In the genomic region with DNA sequence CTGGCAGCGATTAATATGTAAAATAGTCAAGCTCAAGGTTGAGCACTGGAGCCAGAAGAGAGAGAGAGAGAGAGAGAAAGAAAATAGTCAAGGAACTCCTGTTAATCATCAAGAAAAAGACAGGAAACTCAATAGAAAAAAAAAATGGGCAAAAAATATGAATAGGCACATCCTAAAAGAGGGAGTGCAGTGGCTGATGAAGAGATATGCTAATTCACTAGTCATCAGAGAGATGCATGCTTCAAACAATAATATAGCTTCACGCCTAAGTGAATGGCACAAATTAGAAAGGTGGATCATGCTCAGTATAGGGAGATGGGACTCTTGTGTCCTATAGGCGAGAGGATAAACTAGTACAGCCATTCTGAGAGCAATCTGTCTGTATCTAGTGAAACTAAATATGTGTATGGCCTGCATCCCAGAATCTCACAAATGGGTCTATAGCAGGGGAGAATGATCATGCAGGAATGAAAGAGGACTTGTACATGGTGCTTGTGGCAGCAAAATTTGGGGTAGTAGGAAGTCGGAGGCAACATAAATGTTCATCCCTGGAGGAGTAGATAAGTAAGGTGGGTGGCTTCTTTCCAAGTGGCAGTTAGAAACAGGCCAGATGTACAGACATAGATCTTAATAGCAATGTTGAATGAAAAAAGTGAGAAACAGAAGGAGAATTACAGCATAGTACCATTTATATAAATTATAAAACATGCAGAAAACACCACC, we compare ENCODE assay signal across 1 cellular context.
TF ChIP-seq lines count a peak whose summit lies in the region.

No MANE protein-coding gene starts in this region.

TF ChIP-seq in K562, 482 proteins besides CTCF, POLR2A, EP300 and RAD21 (continued from another document and continues in another):
- TF ChIP-seq, protein P1, sequence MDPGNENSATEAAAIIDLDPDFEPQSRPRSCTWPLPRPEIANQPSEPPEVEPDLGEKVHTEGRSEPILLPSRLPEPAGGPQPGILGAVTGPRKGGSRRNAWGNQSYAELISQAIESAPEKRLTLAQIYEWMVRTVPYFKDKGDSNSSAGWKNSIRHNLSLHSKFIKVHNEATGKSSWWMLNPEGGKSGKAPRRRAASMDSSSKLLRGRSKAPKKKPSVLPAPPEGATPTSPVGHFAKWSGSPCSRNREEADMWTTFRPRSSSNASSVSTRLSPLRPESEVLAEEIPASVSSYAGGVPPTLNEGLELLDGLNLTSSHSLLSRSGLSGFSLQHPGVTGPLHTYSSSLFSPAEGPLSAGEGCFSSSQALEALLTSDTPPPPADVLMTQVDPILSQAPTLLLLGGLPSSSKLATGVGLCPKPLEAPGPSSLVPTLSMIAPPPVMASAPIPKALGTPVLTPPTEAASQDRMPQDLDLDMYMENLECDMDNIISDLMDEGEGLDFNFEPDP (CRISPR knock-in tag; IDR thresholded peaks at IDR 0.05) = no peak
- TF ChIP-seq, protein P2, sequence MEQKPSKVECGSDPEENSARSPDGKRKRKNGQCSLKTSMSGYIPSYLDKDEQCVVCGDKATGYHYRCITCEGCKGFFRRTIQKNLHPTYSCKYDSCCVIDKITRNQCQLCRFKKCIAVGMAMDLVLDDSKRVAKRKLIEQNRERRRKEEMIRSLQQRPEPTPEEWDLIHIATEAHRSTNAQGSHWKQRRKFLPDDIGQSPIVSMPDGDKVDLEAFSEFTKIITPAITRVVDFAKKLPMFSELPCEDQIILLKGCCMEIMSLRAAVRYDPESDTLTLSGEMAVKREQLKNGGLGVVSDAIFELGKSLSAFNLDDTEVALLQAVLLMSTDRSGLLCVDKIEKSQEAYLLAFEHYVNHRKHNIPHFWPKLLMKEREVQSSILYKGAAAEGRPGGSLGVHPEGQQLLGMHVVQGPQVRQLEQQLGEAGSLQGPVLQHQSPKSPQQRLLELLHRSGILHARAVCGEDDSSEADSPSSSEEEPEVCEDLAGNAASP (IDR thresholded peaks at IDR 0.05) = no peak
- TF ChIP-seq CCNT2 (IDR thresholded peaks at IDR 0.05; ENCODE audit: borderline replicate concordance, extremely low read depth, insufficient read length, low read depth, low read length) = no peak
- TF ChIP-seq, protein P3, sequence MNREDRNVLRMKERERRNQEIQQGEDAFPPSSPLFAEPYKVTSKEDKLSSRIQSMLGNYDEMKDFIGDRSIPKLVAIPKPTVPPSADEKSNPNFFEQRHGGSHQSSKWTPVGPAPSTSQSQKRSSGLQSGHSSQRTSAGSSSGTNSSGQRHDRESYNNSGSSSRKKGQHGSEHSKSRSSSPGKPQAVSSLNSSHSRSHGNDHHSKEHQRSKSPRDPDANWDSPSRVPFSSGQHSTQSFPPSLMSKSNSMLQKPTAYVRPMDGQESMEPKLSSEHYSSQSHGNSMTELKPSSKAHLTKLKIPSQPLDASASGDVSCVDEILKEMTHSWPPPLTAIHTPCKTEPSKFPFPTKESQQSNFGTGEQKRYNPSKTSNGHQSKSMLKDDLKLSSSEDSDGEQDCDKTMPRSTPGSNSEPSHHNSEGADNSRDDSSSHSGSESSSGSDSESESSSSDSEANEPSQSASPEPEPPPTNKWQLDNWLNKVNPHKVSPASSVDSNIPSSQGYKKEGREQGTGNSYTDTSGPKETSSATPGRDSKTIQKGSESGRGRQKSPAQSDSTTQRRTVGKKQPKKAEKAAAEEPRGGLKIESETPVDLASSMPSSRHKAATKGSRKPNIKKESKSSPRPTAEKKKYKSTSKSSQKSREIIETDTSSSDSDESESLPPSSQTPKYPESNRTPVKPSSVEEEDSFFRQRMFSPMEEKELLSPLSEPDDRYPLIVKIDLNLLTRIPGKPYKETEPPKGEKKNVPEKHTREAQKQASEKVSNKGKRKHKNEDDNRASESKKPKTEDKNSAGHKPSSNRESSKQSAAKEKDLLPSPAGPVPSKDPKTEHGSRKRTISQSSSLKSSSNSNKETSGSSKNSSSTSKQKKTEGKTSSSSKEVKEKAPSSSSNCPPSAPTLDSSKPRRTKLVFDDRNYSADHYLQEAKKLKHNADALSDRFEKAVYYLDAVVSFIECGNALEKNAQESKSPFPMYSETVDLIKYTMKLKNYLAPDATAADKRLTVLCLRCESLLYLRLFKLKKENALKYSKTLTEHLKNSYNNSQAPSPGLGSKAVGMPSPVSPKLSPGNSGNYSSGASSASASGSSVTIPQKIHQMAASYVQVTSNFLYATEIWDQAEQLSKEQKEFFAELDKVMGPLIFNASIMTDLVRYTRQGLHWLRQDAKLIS (CRISPR knock-in tag; IDR thresholded peaks at IDR 0.05) = no peak
- TF ChIP-seq, protein P4, sequence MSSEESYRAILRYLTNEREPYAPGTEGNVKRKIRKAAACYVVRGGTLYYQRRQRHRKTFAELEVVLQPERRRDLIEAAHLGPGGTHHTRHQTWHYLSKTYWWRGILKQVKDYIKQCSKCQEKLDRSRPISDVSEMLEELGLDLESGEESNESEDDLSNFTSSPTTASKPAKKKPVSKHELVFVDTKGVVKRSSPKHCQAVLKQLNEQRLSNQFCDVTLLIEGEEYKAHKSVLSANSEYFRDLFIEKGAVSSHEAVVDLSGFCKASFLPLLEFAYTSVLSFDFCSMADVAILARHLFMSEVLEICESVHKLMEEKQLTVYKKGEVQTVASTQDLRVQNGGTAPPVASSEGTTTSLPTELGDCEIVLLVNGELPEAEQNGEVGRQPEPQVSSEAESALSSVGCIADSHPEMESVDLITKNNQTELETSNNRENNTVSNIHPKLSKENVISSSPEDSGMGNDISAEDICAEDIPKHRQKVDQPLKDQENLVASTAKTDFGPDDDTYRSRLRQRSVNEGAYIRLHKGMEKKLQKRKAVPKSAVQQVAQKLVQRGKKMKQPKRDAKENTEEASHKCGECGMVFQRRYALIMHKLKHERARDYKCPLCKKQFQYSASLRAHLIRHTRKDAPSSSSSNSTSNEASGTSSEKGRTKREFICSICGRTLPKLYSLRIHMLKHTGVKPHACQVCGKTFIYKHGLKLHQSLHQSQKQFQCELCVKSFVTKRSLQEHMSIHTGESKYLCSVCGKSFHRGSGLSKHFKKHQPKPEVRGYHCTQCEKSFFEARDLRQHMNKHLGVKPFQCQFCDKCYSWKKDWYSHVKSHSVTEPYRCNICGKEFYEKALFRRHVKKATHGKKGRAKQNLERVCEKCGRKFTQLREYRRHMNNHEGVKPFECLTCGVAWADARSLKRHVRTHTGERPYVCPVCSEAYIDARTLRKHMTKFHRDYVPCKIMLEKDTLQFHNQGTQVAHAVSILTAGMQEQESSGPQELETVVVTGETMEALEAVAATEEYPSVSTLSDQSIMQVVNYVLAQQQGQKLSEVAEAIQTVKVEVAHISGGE (CRISPR knock-in tag; IDR thresholded peaks at IDR 0.05) = no peak
- no peak for TF ChIP-seq ZNF696 (CRISPR knock-in tag; conservative IDR thresholded peaks at IDR 0.05)
- TF ChIP-seq, protein P5, sequence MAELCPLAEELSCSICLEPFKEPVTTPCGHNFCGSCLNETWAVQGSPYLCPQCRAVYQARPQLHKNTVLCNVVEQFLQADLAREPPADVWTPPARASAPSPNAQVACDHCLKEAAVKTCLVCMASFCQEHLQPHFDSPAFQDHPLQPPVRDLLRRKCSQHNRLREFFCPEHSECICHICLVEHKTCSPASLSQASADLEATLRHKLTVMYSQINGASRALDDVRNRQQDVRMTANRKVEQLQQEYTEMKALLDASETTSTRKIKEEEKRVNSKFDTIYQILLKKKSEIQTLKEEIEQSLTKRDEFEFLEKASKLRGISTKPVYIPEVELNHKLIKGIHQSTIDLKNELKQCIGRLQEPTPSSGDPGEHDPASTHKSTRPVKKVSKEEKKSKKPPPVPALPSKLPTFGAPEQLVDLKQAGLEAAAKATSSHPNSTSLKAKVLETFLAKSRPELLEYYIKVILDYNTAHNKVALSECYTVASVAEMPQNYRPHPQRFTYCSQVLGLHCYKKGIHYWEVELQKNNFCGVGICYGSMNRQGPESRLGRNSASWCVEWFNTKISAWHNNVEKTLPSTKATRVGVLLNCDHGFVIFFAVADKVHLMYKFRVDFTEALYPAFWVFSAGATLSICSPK (IDR thresholded peaks at IDR 0.05; ENCODE audit: borderline replicate concordance) = no peak
- TF ChIP-seq BHLHE40 (IDR thresholded peaks at IDR 0.05; ENCODE audit: low read length) = no peak
- TF ChIP-seq, protein P6, sequence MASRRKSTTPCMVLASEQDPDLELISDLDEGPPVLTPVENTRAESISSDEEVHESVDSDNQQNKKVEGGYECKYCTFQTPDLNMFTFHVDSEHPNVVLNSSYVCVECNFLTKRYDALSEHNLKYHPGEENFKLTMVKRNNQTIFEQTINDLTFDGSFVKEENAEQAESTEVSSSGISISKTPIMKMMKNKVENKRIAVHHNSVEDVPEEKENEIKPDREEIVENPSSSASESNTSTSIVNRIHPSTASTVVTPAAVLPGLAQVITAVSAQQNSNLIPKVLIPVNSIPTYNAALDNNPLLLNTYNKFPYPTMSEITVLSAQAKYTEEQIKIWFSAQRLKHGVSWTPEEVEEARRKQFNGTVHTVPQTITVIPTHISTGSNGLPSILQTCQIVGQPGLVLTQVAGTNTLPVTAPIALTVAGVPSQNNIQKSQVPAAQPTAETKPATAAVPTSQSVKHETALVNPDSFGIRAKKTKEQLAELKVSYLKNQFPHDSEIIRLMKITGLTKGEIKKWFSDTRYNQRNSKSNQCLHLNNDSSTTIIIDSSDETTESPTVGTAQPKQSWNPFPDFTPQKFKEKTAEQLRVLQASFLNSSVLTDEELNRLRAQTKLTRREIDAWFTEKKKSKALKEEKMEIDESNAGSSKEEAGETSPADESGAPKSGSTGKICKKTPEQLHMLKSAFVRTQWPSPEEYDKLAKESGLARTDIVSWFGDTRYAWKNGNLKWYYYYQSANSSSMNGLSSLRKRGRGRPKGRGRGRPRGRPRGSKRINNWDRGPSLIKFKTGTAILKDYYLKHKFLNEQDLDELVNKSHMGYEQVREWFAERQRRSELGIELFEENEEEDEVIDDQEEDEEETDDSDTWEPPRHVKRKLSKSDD (conservative IDR thresholded peaks at IDR 0.05; ENCODE audit: low read length) = no peak
- TF ChIP-seq ZNF124 (CRISPR knock-in tag; IDR thresholded peaks at IDR 0.05) = no peak
- TF ChIP-seq DMBX1 (CRISPR knock-in tag; IDR thresholded peaks at IDR 0.05; ENCODE audit: borderline replicate concordance) = no peak
- TF ChIP-seq, protein P7, sequence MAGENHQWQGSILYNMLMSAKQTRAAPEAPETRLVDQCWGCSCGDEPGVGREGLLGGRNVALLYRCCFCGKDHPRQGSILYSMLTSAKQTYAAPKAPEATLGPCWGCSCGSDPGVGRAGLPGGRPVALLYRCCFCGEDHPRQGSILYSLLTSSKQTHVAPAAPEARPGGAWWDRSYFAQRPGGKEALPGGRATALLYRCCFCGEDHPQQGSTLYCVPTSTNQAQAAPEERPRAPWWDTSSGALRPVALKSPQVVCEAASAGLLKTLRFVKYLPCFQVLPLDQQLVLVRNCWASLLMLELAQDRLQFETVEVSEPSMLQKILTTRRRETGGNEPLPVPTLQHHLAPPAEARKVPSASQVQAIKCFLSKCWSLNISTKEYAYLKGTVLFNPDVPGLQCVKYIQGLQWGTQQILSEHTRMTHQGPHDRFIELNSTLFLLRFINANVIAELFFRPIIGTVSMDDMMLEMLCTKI (IDR thresholded peaks at IDR 0.05; ENCODE audit: partially characterized antibody) = no peak
- TF ChIP-seq PHF21A (IDR thresholded peaks at IDR 0.05; ENCODE audit: borderline replicate concordance, low read depth) = no peak
- TF ChIP-seq ARNT (IDR thresholded peaks at IDR 0.05) = peak; percentile 23 to 70; a peak in 3 of 4 replicates
- TF ChIP-seq ZNF79 (CRISPR knock-in tag; IDR thresholded peaks at IDR 0.05; ENCODE audit: low read depth) = 0 out of 2 replicates have a peak, but pooled peaks have one; percentile 55
- TF ChIP-seq, protein P8, sequence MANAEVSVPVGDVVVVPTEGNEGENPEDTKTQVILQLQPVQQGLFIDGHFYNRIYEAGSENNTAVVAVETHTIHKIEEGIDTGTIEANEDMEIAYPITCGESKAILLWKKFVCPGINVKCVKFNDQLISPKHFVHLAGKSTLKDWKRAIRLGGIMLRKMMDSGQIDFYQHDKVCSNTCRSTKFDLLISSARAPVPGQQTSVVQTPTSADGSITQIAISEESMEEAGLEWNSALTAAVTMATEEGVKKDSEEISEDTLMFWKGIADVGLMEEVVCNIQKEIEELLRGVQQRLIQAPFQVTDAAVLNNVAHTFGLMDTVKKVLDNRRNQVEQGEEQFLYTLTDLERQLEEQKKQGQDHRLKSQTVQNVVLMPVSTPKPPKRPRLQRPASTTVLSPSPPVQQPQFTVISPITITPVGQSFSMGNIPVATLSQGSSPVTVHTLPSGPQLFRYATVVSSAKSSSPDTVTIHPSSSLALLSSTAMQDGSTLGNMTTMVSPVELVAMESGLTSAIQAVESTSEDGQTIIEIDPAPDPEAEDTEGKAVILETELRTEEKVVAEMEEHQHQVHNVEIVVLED (CRISPR knock-in tag; IDR thresholded peaks at IDR 0.05) = no peak
- no peak for TF ChIP-seq HOXB6 (CRISPR knock-in tag; IDR thresholded peaks at IDR 0.05; ENCODE audit: borderline replicate concordance)
- TF ChIP-seq BCOR (IDR thresholded peaks at IDR 0.05) = peak; percentile 68; the same call in 1 of the 2 replicates
- TF ChIP-seq, protein P9, sequence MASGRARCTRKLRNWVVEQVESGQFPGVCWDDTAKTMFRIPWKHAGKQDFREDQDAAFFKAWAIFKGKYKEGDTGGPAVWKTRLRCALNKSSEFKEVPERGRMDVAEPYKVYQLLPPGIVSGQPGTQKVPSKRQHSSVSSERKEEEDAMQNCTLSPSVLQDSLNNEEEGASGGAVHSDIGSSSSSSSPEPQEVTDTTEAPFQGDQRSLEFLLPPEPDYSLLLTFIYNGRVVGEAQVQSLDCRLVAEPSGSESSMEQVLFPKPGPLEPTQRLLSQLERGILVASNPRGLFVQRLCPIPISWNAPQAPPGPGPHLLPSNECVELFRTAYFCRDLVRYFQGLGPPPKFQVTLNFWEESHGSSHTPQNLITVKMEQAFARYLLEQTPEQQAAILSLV (tag; IDR thresholded peaks at IDR 0.05) = no peak
- TF ChIP-seq PHB2 (IDR thresholded peaks at IDR 0.05; ENCODE audit: low read depth) = peak; percentile 54; the same call in 1 of the 2 replicates
- TF ChIP-seq, protein P10, sequence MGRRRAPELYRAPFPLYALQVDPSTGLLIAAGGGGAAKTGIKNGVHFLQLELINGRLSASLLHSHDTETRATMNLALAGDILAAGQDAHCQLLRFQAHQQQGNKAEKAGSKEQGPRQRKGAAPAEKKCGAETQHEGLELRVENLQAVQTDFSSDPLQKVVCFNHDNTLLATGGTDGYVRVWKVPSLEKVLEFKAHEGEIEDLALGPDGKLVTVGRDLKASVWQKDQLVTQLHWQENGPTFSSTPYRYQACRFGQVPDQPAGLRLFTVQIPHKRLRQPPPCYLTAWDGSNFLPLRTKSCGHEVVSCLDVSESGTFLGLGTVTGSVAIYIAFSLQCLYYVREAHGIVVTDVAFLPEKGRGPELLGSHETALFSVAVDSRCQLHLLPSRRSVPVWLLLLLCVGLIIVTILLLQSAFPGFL (CRISPR knock-in tag; IDR thresholded peaks at IDR 0.05) = no peak
- TF ChIP-seq ARID1B (IDR thresholded peaks at IDR 0.05) = peak; percentile 92
- TF ChIP-seq ASH1L (IDR thresholded peaks at IDR 0.05; ENCODE audit: borderline replicate concordance, low read depth, partially characterized antibody) = no peak
- TF ChIP-seq YBX1 (IDR thresholded peaks at IDR 0.05) = no peak
- TF ChIP-seq, protein P11, sequence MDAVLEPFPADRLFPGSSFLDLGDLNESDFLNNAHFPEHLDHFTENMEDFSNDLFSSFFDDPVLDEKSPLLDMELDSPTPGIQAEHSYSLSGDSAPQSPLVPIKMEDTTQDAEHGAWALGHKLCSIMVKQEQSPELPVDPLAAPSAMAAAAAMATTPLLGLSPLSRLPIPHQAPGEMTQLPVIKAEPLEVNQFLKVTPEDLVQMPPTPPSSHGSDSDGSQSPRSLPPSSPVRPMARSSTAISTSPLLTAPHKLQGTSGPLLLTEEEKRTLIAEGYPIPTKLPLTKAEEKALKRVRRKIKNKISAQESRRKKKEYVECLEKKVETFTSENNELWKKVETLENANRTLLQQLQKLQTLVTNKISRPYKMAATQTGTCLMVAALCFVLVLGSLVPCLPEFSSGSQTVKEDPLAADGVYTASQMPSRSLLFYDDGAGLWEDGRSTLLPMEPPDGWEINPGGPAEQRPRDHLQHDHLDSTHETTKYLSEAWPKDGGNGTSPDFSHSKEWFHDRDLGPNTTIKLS (IDR thresholded peaks at IDR 0.05; ENCODE audit: borderline replicate concordance, low read depth) = no peak
